ENCODE assay signal across 8 cellular contexts in the genomic region with DNA sequence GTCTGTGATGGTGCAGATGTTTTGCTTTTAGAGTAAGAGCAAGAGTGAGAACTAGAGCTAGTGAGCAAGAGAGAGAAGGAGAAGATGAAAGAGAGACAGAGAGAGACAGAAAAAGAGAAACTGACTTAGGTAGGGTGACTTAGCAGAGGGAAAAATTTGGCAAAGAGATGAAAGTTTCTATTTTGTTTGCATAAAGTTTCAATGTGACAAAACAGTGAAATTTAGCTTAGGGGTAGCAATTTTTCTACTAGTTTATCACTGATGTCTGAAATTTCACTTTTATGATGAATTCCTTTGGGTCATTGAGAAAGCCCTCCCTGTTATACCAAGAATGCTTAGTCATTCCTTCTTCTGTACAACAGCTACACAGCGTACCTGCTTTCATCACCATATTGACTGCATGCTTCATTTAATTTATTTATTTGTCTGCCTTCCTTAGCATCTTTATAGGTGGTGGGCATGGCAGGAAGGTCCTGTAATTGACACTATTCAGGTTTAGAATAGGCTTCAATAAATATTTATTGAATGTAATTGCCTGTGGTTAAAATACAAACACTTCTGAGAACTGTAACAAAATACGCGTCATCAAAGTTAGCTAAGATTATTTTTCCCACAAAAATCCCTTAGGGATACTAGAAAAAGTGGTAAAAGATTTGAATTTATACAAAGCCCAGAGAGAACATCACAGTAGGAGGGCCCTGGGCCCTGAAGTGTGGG. TPM values are rescaled to one million over a fixed set of nuclear protein-coding genes. Genes with fewer than 3 reads are reported as not detected.
A peak's percentile ranks its signal among the peaks of the same experiment; 100 is the strongest.
DNase-seq lines count a peak whose midpoint lies in the region; ATAC-seq lines count a peak whose summit lies in the region.

No MANE protein-coding gene starts in this region.

- ATAC-seq in GM19438 (IDR thresholded peaks at IDR 0.05; ENCODE audit: low read depth, unreplicated experiment) (peak; percentile 36), HG03280 (IDR thresholded peaks at IDR 0.05; ENCODE audit: unreplicated experiment) (peak; percentile 62)
- ATAC-seq in stimulated activated naive B cell treated with anti-CD40 and anti-IgM and Interleukin-4, amounts not matched to agents 10 μg/mL and 1 μg/mL and 100 μg/mL, for 72 hours (replicated peaks), result peak; percentile 10 to 30

- peaks cover 2% of the 10 kb centered on the region for H3K36me3 Mint-ChIP-seq in activated naive CD8-positive, alpha-beta T cell treated with anti-CD3 and anti-CD28 coated beads for 36 hours
- H3K36me3 Mint-ChIP-seq in stimulated activated naive B cell treated with anti-CD40 and anti-IgM and Interleukin-4, amounts not matched to agents 10 μg/mL and 1 μg/mL and 100 μg/mL, for 72 hours, result no peaks in the 10 kb centered on the region

- peak; percentile 50 for DNase-seq in ELR (ENCODE audit: low read depth)
- no peak for DNase-seq in activated naive CD8-positive, alpha-beta T cell treated with anti-CD3 and anti-CD28 coated beads for 36 hours
- DNase-seq in stimulated activated naive B cell treated with anti-CD40 and anti-IgM and Interleukin-4, amounts not matched to agents 10 μg/mL and 1 μg/mL and 100 μg/mL, for 72 hours, result no peak
- no peak for DNase-seq in activated CD4-positive, alpha-beta T cell treated with anti-CD3 and anti-CD28 coated beads, Interleukin-2, amount 50 U/mL, for 48 hours
- DNase-seq in DMS79 (lab: John Stamatoyannopoulos, UW), result no peak
- DNase-seq in mucosa of gallbladder (ENCODE audit: low spot score), result no peak

- peak overlapping the region; percentile 23 for H3K27ac Mint-ChIP-seq in activated naive CD8-positive, alpha-beta T cell treated with anti-CD3 and anti-CD28 coated beads for 36 hours
- peak overlapping the region; percentile 79 for H3K27ac Mint-ChIP-seq in stimulated activated naive B cell treated with anti-CD40 and anti-IgM and Interleukin-4, amounts not matched to agents 10 μg/mL and 1 μg/mL and 100 μg/mL, for 72 hours

- H3K9me3 Mint-ChIP-seq in activated naive CD8-positive, alpha-beta T cell treated with anti-CD3 and anti-CD28 coated beads for 36 hours, result no peaks in the 10 kb centered on the region
- H3K9me3 Mint-ChIP-seq in stimulated activated naive B cell treated with anti-CD40 and anti-IgM and Interleukin-4, amounts not matched to agents 10 μg/mL and 1 μg/mL and 100 μg/mL, for 72 hours, result no peaks in the 10 kb centered on the region

- H3K4me1 Mint-ChIP-seq in activated naive CD8-positive, alpha-beta T cell treated with anti-CD3 and anti-CD28 coated beads for 36 hours, result peaks cover 43% of the 10 kb centered on the region
- peaks cover 20 to 42% of the 10 kb centered on the region in 2 donors for H3K4me1 Mint-ChIP-seq in stimulated activated naive B cell treated with anti-CD40 and anti-IgM and Interleukin-4, amounts not matched to agents 10 μg/mL and 1 μg/mL and 100 μg/mL, for 72 hours

- H3K4me3 Mint-ChIP-seq in activated naive CD8-positive, alpha-beta T cell treated with anti-CD3 and anti-CD28 coated beads for 36 hours, result no peak overlapping the region
- H3K4me3 Mint-ChIP-seq in stimulated activated naive B cell treated with anti-CD40 and anti-IgM and Interleukin-4, amounts not matched to agents 10 μg/mL and 1 μg/mL and 100 μg/mL, for 72 hours, result no peak overlapping the region

- H3K27me3 Mint-ChIP-seq in activated naive CD8-positive, alpha-beta T cell treated with anti-CD3 and anti-CD28 coated beads for 36 hours, result no peaks in the 10 kb centered on the region
- H3K27me3 Mint-ChIP-seq in stimulated activated naive B cell treated with anti-CD40 and anti-IgM and Interleukin-4, amounts not matched to agents 10 μg/mL and 1 μg/mL and 100 μg/mL, for 72 hours, result no peaks in the 10 kb centered on the region

RNA-seq across cellular contexts. Expression of a gene that starts 19.9 kb away (rescaled TPM):
- 10 to 100 TPM; 77.6 to 80.9 TPM for total RNA-seq in activated naive CD8-positive, alpha-beta T cell treated with anti-CD3 and anti-CD28 coated beads for 36 hours
- 149 TPM for total RNA-seq in mucosa of gallbladder
